Comparison of ENCODE assay signal across 2 cellular contexts in genomic region chr1:2652926-2653571, GRCh38. TPM values are rescaled to one million over a fixed set of nuclear protein-coding genes. Genes with fewer than 3 reads are reported as not detected.
"Had no signal": no experiment of that assay in that cellular context is flagged by ENCODE, and none has a peak within 500 bp of the region (broad histone marks: within the 10 kb centered on the region; RNA-seq: fewer than 3 reads in every experiment).

No MANE protein-coding gene starts in this region.

RNA-seq across cellular contexts. Expression of gene MMEL1, which starts 20.2 kb away (rescaled TPM):
- total RNA-seq: body of pancreas, foreskin keratinocyte had no signal
